8 cellular contexts compared by ENCODE assay signal in the genomic region with DNA sequence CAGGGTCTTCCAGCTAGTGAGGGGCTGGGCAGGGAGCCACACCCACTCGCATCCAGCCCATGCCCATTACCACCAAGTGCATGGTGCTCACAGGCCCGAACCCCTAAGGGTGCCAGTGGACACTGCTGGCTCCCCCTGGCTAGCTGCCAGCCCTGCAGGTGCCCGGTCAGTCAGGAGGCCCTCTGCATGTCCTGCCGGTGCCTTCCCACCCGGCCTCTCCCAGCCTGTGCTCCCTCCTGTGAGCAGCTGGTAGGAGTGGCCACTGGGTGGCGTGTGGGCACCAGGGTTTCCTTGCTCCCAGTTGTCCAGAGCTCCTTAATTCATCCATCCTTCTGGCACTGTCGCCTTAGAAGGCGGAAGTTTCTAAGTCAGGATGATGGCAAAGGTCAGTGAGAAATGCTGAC. TPM values are rescaled to one million over a fixed set of nuclear protein-coding genes. Genes with fewer than 3 reads are reported as not detected.
DNase-seq lines count a peak whose midpoint lies in the region; ATAC-seq and TF ChIP-seq lines count a peak whose summit lies in the region.

No MANE protein-coding gene starts in this region.

- H3K4me1 ChIP-seq in ascending aorta, result no peaks in the 10 kb centered on the region
- H3K4me1 ChIP-seq in upper lobe of left lung, result no peaks in the 10 kb centered on the region

- TF ChIP-seq CTCF in GM12865 (IDR thresholded peaks at IDR 0.05; ENCODE audit: insufficient read depth, low read depth, low read length, missing control alignments), result peak; percentile 73
- TF ChIP-seq CTCF in ascending aorta (IDR thresholded peaks at IDR 0.05), result peak in 2 of 3 experiments; percentile 10 to 45
- peak; percentile 23 to 54 (median 32) for TF ChIP-seq CTCF in upper lobe of left lung (IDR thresholded peaks at IDR 0.05)
- TF ChIP-seq CTCF in CD14-positive monocyte (IDR thresholded peaks at IDR 0.05), result no peak

- H3K9me3 ChIP-seq in ascending aorta (no peaks in the 10 kb centered on the region), upper lobe of left lung (no peaks in the 10 kb centered on the region)

- TF ChIP-seq POLR2A in upper lobe of left lung (IDR thresholded peaks at IDR 0.05), result no peak

- ATAC-seq in upper lobe of left lung (ENCODE audit: low FRiP score in 2 of 2), result peak; percentile 38 to 43
- no peak for ATAC-seq in HG02885 (IDR thresholded peaks at IDR 0.05; ENCODE audit: poor library complexity, unreplicated experiment)

- H3K27me3 ChIP-seq in ascending aorta (no peaks in the 10 kb centered on the region), upper lobe of left lung (no peaks in the 10 kb centered on the region)

- H3K27ac Mint-ChIP-seq in CD14-positive monocyte, result no peak overlapping the region

- no peak overlapping the region for H3K27ac ChIP-seq in ascending aorta
- H3K27ac ChIP-seq in upper lobe of left lung, result no peak overlapping the region

- H3K36me3 Mint-ChIP-seq in CD14-positive monocyte, result peaks cover 96 to 100% of the 10 kb centered on the region in 2 donors

- H3K9me3 Mint-ChIP-seq in CD14-positive monocyte, result no peaks in the 10 kb centered on the region

- H3K27me3 Mint-ChIP-seq in CD14-positive monocyte (ENCODE audit: low read depth in 3 of 3), result no peaks in the 10 kb centered on the region

- TF ChIP-seq EP300 in upper lobe of left lung (IDR thresholded peaks at IDR 0.05), result no peak

- no peak overlapping the region for H3K4me3 ChIP-seq in GM12865 (ENCODE audit: low read depth, low read length)
- no peak overlapping the region for H3K4me3 ChIP-seq in ascending aorta
- no peak overlapping the region for H3K4me3 ChIP-seq in upper lobe of left lung

- H3K4me1 Mint-ChIP-seq in CD14-positive monocyte, result peaks cover 4% of the 10 kb centered on the region

- WGBS in upper lobe of left lung, 2 donors, result 59 to 81% methylated on average over 7 to 8 of the region's 8 CpGs

- peaks cover 39 to 90% of the 10 kb centered on the region in 2 donors for H3K36me3 ChIP-seq in ascending aorta
- H3K36me3 ChIP-seq in upper lobe of left lung, result peaks cover 26 to 97% (median 86%) of the 10 kb centered on the region in 4 donors

- DNase-seq in AG08396 (ENCODE audit: low spot score) (peak; percentile 78), GM12865 (ENCODE audit: low read depth) (peak; percentile 49), NCI-H2107 treated with DMSO at 0.1 percent for 48 hours (lab: John Stamatoyannopoulos, UW; ENCODE audit: unreplicated experiment) (peak; percentile 23), ascending aorta (ENCODE audit: low spot score in 2 of 2) (no peak), iPS-NIHi7 (ENCODE audit: extremely low spot score) (peak; percentile 84), upper lobe of left lung (no peak), CD14-positive monocyte (ENCODE audit: low spot score) (no peak)

- H3K4me3 Mint-ChIP-seq in CD14-positive monocyte, result no peak overlapping the region

- intact Hi-C loops in ascending aorta (cut with DNase I) (loop anchor here (5.0 kb wide), 1 partner anchor 294 kb away; no protein-coding TSS in a partner anchor), CD14-positive monocyte (cut with micrococcal nuclease) (no loop called here)

RNA-seq across cellular contexts. Expression of a gene that starts 33.4 kb away (rescaled TPM):
- total RNA-seq in ascending aorta (200 TPM), upper lobe of left lung (100 to 1,000 TPM in 5 of 6 donors, 10 to 100 TPM in 1; 61.8 to 380 (median 201) TPM)
- polyA plus RNA-seq in CD14-positive monocyte, result 10 to 100 TPM; 34.5 to 35.8 TPM

RNA-seq across cellular contexts. Expression of a gene that starts 42.0 kb away (rescaled TPM):
- not detected for total RNA-seq in ascending aorta
- 1 to 10 TPM in 1 of 6 donors, under 1 TPM in 2, not detected in 3; 0.17 to 1.0 (median 0.30) TPM for total RNA-seq in upper lobe of left lung
- not detected for polyA plus RNA-seq in CD14-positive monocyte

Comparison
In these comparisons a context has a peak if more than half of its experiments do, and no peak if none do; other contexts are left out.
1. DNase-seq: peak in AG08396 (single experiment), GM12865 (single experiment), NCI-H2107 treated with DMSO at 0.1 percent for 48 hours (single experiment) and iPS-NIHi7 (single experiment); none in ascending aorta (0 of 2), upper lobe of left lung (0 of 2) and CD14-positive monocyte (single experiment).